23 cellular contexts compared by ENCODE assay signal in genomic region chr5:156332245-156332644, GRCh38. TPM values are rescaled to one million over a fixed set of nuclear protein-coding genes. Genes with fewer than 3 reads are reported as not detected.
"Had no signal": no experiment of that assay in that cellular context is flagged by ENCODE, and none has a peak within 500 bp of the region (broad histone marks: within the 10 kb centered on the region; RNA-seq: fewer than 3 reads in every experiment).

No MANE protein-coding gene starts in this region.

- H3K36me3 ChIP-seq: esophagus muscularis mucosa, lower lobe of right lung had no signal

- FAIRE-seq: colon, endothelial cell of umbilical vein, frontal cortex, islet of Langerhans, keratinocyte had no signal

- H3K27me3 ChIP-seq: dorsolateral prefrontal cortex, esophagus muscularis mucosa, foreskin keratinocyte, heart right ventricle had no signal

- H3K4me3 ChIP-seq: coronary artery, dorsolateral prefrontal cortex, esophagus muscularis mucosa, heart right ventricle, lower lobe of right lung, mucosa of descending colon had no signal

- DNase-seq: dermis blood vessel endothelial cell; dorsolateral prefrontal cortex; effector CD4-positive, alpha-beta T cell; effector memory CD4-positive, alpha-beta T cell; foreskin keratinocyte; glutamatergic neuron; head of caudate nucleus; heart right ventricle; hippocampal formation; left cardiac atrium; left ventricle myocardium superior; lower lobe of right lung; mesenchymal stem cell; mucosa of descending colon; naive B cell had no signal

- H3K9me3 ChIP-seq: esophagus muscularis mucosa, heart right ventricle, lower lobe of right lung, mucosa of descending colon had no signal

- ATAC-seq: foreskin keratinocyte, heart right ventricle, left cardiac atrium, left ventricle myocardium superior, lower lobe of right lung, mucosa of descending colon had no signal

- H3K27ac ChIP-seq: coronary artery, dorsolateral prefrontal cortex, esophagus muscularis mucosa, foreskin keratinocyte, heart right ventricle, lower lobe of right lung had no signal

- H3K4me1 ChIP-seq: foreskin keratinocyte, lower lobe of right lung had no signal

RNA-seq across cellular contexts. Expression of gene SGCD, which starts 5.3 kb away (rescaled TPM):
- total RNA-seq: endothelial cell of umbilical vein, foreskin keratinocyte, glomerular endothelial cell had no signal
- polyA plus RNA-seq: endothelial cell of umbilical vein, foreskin keratinocyte, keratinocyte had no signal
